Comparison of ENCODE assay signal across 1 cellular context in the genomic region with DNA sequence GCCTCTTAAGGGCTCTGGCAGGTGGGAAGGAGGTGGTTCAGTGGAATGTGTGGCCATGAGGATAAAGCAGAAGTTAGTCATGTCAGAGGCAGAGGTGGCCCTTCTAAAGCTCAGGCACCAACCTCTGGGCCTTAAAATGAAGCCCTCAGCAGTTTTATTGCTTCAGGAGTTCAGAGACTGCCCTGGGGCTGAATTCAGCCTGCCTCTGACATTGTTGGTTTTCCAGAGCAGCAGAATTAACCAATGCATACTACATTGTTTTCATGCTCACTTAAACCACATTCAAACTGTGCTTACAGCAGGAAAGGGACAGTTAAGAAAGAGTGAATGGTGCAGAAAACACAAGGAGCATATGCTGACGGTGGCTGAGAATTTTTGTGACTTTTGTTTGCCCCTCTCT.
TF ChIP-seq lines count a peak whose summit lies in the region.

No MANE protein-coding gene starts in this region.

TF ChIP-seq in GM23338, 12 proteins besides CTCF, POLR2A, EP300 and RAD21 (continued from another document):
- TF ChIP-seq, protein P1, sequence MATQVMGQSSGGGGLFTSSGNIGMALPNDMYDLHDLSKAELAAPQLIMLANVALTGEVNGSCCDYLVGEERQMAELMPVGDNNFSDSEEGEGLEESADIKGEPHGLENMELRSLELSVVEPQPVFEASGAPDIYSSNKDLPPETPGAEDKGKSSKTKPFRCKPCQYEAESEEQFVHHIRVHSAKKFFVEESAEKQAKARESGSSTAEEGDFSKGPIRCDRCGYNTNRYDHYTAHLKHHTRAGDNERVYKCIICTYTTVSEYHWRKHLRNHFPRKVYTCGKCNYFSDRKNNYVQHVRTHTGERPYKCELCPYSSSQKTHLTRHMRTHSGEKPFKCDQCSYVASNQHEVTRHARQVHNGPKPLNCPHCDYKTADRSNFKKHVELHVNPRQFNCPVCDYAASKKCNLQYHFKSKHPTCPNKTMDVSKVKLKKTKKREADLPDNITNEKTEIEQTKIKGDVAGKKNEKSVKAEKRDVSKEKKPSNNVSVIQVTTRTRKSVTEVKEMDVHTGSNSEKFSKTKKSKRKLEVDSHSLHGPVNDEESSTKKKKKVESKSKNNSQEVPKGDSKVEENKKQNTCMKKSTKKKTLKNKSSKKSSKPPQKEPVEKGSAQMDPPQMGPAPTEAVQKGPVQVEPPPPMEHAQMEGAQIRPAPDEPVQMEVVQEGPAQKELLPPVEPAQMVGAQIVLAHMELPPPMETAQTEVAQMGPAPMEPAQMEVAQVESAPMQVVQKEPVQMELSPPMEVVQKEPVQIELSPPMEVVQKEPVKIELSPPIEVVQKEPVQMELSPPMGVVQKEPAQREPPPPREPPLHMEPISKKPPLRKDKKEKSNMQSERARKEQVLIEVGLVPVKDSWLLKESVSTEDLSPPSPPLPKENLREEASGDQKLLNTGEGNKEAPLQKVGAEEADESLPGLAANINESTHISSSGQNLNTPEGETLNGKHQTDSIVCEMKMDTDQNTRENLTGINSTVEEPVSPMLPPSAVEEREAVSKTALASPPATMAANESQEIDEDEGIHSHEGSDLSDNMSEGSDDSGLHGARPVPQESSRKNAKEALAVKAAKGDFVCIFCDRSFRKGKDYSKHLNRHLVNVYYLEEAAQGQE (IDR thresholded peaks at IDR 0.05; ENCODE audit: unreplicated experiment): no peak
- TF ChIP-seq CREB1 (CRISPR knock-in tag; IDR thresholded peaks at IDR 0.05; ENCODE audit: low read depth) (no peak), NANOG (IDR thresholded peaks at IDR 0.05; ENCODE audit: borderline replicate concordance) (no peak)
